Comparison of ENCODE assay signal across 19 cellular contexts in genomic region chr4:5774416-5775056, GRCh38.
DNase-seq lines count a peak whose midpoint lies in the region; ATAC-seq and TF ChIP-seq lines count a peak whose summit lies in the region.
"Had no signal": no experiment of that assay in that cellular context is flagged by ENCODE, and none has a peak within 500 bp of the region (broad histone marks: within the 10 kb centered on the region; RNA-seq: fewer than 3 reads in every experiment).

No MANE protein-coding gene starts in this region.

- H3K27me3 ChIP-seq in right atrium auricular region, result no peaks in the 10 kb centered on the region
- H3K27me3 ChIP-seq in heart left ventricle, result no peaks in the 10 kb centered on the region
- H3K27me3 ChIP-seq in osteoblast (ENCODE audit: insufficient read depth, low read length), result no peaks in the 10 kb centered on the region
- H3K27me3 ChIP-seq: BE2C, colonic mucosa had no signal

- H3K9me3 ChIP-seq in right atrium auricular region (peaks cover 0 to 15% of the 10 kb centered on the region in 2 donors), heart left ventricle (peaks cover 0 to 24% (median 10%) of the 10 kb centered on the region in 12 donors), osteoblast (ENCODE audit: low read depth, low read length) (peaks cover 6% of the 10 kb centered on the region)
- H3K9me3 ChIP-seq: BE2C, colonic mucosa, prostate gland had no signal

- TF ChIP-seq CTCF in right atrium auricular region (IDR thresholded peaks at IDR 0.05) (no peak), heart left ventricle (IDR thresholded peaks at IDR 0.05) (no peak), osteoblast (IDR thresholded peaks at IDR 0.05; ENCODE audit: extremely low read depth, low read depth, low read length) (no peak)

- H3K79me2 ChIP-seq in osteoblast (ENCODE audit: insufficient read depth, low read length), result peaks cover 11% of the 10 kb centered on the region

- no peaks in the 10 kb centered on the region for H4K20me1 ChIP-seq in osteoblast (ENCODE audit: insufficient read depth, low read length)

- DNase-seq in right atrium auricular region (ENCODE audit: low spot score) (peak; percentile 23), heart left ventricle (no peak), epithelial cell of prostate (ENCODE audit: low read depth, low spot score) (no peak), osteoblast (ENCODE audit: insufficient read length, low spot score, missing footprints) (no peak), dedifferentiated amniotic fluid mesenchymal stem cell (ENCODE audit: extremely low spot score) (no peak), amygdala (lab: John Stamatoyannopoulos, UW) (no peak)
- DNase-seq in activated CD4-positive, alpha-beta T cell treated with anti-CD3 and anti-CD28 coated beads for 4 hours, result no peak
- DNase-seq: activated gamma-delta T cell; BE2C; colonic mucosa; GDM1; Karpas-422; lower lobe of right lung; NCI-H187; stimulated activated CD8-positive, alpha-beta memory T cell treated with anti-CD3 and anti-CD28 coated beads, Interleukin-4, amount 100 ng/mL, for 48 hours; trophoblast cell had no signal

- no peak for TF ChIP-seq POLR2A in heart left ventricle (IDR thresholded peaks at IDR 0.05)

- no peaks in the 10 kb centered on the region for H3K4me1 ChIP-seq in right atrium auricular region
- no peaks in the 10 kb centered on the region for H3K4me1 ChIP-seq in heart left ventricle
- no peaks in the 10 kb centered on the region for H3K4me1 ChIP-seq in osteoblast (ENCODE audit: insufficient read depth, low read length)
- H3K4me1 ChIP-seq: BE2C, colonic mucosa, lower lobe of right lung, prostate gland had no signal

- no peak for ATAC-seq in heart left ventricle
- no peak for ATAC-seq in HG02798 (IDR thresholded peaks at IDR 0.05; ENCODE audit: poor library complexity, unreplicated experiment)
- ATAC-seq: GM23338, lower lobe of right lung had no signal

- intact Hi-C loops in heart left ventricle (cut with DNase I), result no loop called here

- H3K4me3 ChIP-seq in right atrium auricular region (no peak overlapping the region), heart left ventricle (no peak overlapping the region), osteoblast (ENCODE audit: insufficient read depth, low read length) (no peak overlapping the region)
- H3K4me3 ChIP-seq: colonic mucosa, GM23338, lower lobe of right lung, prostate gland had no signal

- no peak overlapping the region for H2AFZ ChIP-seq in osteoblast (ENCODE audit: low read length)
- H2AFZ ChIP-seq: GM23338 had no signal

- 76 to 83% (median 80%) methylated on average over 2 of the region's 2 CpGs for WGBS in heart left ventricle, 4 donors

- no peak overlapping the region for H3K27ac ChIP-seq in right atrium auricular region
- no peak overlapping the region for H3K27ac ChIP-seq in heart left ventricle
- peak overlapping the region; percentile 92 for H3K27ac ChIP-seq in epithelial cell of prostate
- peak overlapping the region; percentile 49 for H3K27ac ChIP-seq in osteoblast (ENCODE audit: low read depth, low read length)
- H3K27ac ChIP-seq: colonic mucosa, lower lobe of right lung, prostate gland had no signal

- H3K4me2 ChIP-seq in osteoblast (ENCODE audit: insufficient read depth, low read length), result no peak overlapping the region
- H3K4me2 ChIP-seq: GM23338 had no signal

- H3K36me3 ChIP-seq in right atrium auricular region, result peaks cover 3% of the 10 kb centered on the region
- H3K36me3 ChIP-seq in heart left ventricle, result peaks cover 0 to 6% (median 0%) of the 10 kb centered on the region in 9 donors
- peaks cover 39% of the 10 kb centered on the region for H3K36me3 ChIP-seq in osteoblast (ENCODE audit: insufficient read depth, low read length)
- H3K36me3 ChIP-seq: BE2C, colonic mucosa, lower lobe of right lung, prostate gland had no signal

Comparison
In these comparisons a context has a peak if more than half of its experiments do, and no peak if none do; other contexts are left out.
1. H3K27ac ChIP-seq: peak in epithelial cell of prostate (single experiment) and osteoblast (single experiment); none in right atrium auricular region (0 of 2) and heart left ventricle (0 of 12).